9 cellular contexts compared by ENCODE assay signal in genomic region chr2:187553908-187554703, GRCh38. TPM values are rescaled to one million over a fixed set of nuclear protein-coding genes. Genes with fewer than 3 reads are reported as not detected.
A peak's percentile ranks its signal among the peaks of the same experiment; 100 is the strongest.
DNase-seq lines count a peak whose midpoint lies in the region; ATAC-seq, FAIRE-seq and TF ChIP-seq lines count a peak whose summit lies in the region.
"Had no signal": no experiment of that assay in that cellular context is flagged by ENCODE, and none has a peak within 500 bp of the region (broad histone marks: within the 10 kb centered on the region; RNA-seq: fewer than 3 reads in every experiment).

Gene TFPI (minus strand): TSS chr2:187554435. CDS start chr2:187503768, 50,667 bp downstream.

- CTCF ChIA-PET in OCI-LY7 (lab: Charles Lee; ENCODE audit: unreplicated experiment): no interaction called here

- DNase-seq in RCC 7860 (ENCODE audit: low spot score) (peak; percentile 51), epithelial cell of esophagus (ENCODE audit: low read depth) (peak; percentile 37), OCI-LY7 (ENCODE audit: low spot score) (no peak)
- DNase-seq in activated CD8-positive, alpha-beta memory T cell treated with anti-CD3 and anti-CD28 coated beads, Interleukin-2, amount 50 U/mL, for 48 hours: no peak

- H3K27me3 ChIP-seq in muscle layer of colon (ENCODE audit: control insufficient read depth in 1 of 2, insufficient read depth in 2 of 2, low read length in 2 of 2): no peaks in the 10 kb centered on the region

- no peaks in the 10 kb centered on the region for H4K20me1 ChIP-seq in OCI-LY7 (ENCODE audit: insufficient read depth, low read length)

- FAIRE-seq in RCC 7860 (lab: Jason Lieb, UNC): peak; percentile 88

- peak within 1 kb of the TSS; percentile 25 for H3K9ac ChIP-seq in ES-I3 (ENCODE audit: low read depth, low read length)
- peak within 1 kb of the TSS; percentile 55 for H3K9ac ChIP-seq in muscle layer of colon (ENCODE audit: low read length)
- H3K9ac ChIP-seq: KMS-11 had no signal

- H3K36me3 ChIP-seq in ES-I3 (ENCODE audit: insufficient read depth, low read length) (no peaks in the 10 kb centered on the region), muscle layer of colon (ENCODE audit: insufficient read depth, low read length) (no peaks in the 10 kb centered on the region), OCI-LY7 (ENCODE audit: insufficient read depth, low read length) (no peaks in the 10 kb centered on the region)

- H3K4me1 ChIP-seq in ES-I3 (ENCODE audit: insufficient read depth, low read length): peaks cover 7% of the 10 kb centered on the region
- H3K4me1 ChIP-seq in muscle layer of colon (ENCODE audit: insufficient read depth, low read length): no peaks in the 10 kb centered on the region
- H3K4me1 ChIP-seq in OCI-LY7 (ENCODE audit: insufficient read depth, low read length, poor library complexity, severe bottlenecking): no peaks in the 10 kb centered on the region

- BruUV-seq in OCI-LY7 (replicated peaks; lab: Mats Ljungman, UMichigan): no TSS peak

- TF ChIP-seq CTCF in epithelial cell of esophagus (IDR thresholded peaks at IDR 0.05; ENCODE audit: insufficient read depth, low read depth, low read length, missing control alignments) (no peak), OCI-LY7 (conservative IDR thresholded peaks at IDR 0.05; ENCODE audit: low read length) (no peak)

- POLR2A ChIA-PET in OCI-LY7 (lab: Charles Lee): no interaction called here

- H3K79me2 ChIP-seq in OCI-LY7 (ENCODE audit: insufficient read depth, low read depth, low read length): no peaks in the 10 kb centered on the region

- H3K27ac ChIP-seq in muscle layer of colon (ENCODE audit: low read depth, low read length): no peak within 1 kb of the TSS
- H3K27ac ChIP-seq in OCI-LY7 (ENCODE audit: low read depth, low read length, poor library complexity, severe bottlenecking): no peak within 1 kb of the TSS
- H3K27ac ChIP-seq: KMS-11 had no signal

- H3K4me2 ChIP-seq in OCI-LY7 (ENCODE audit: low read length): no peak within 1 kb of the TSS
- H3K4me2 ChIP-seq: KMS-11 had no signal

- H3K9me3 ChIP-seq in ES-I3 (ENCODE audit: control insufficient read depth, insufficient read depth, low read length) (peaks cover 6% of the 10 kb centered on the region; the same call in 1 of the 2 replicates), muscle layer of colon (ENCODE audit: low read length) (no peaks in the 10 kb centered on the region), OCI-LY7 (ENCODE audit: low read length) (no peaks in the 10 kb centered on the region)

- H3K9me2 ChIP-seq in OCI-LY7 (ENCODE audit: insufficient read depth, low read length): no peaks in the 10 kb centered on the region

- ATAC-seq in HG03175 (IDR thresholded peaks at IDR 0.05; ENCODE audit: unreplicated experiment) (no peak), GM21515 (IDR thresholded peaks at IDR 0.05; ENCODE audit: unreplicated experiment) (no peak)

- H3K4me3 ChIP-seq in epithelial cell of esophagus (ENCODE audit: low read length) (no peak within 1 kb of the TSS), muscle layer of colon (ENCODE audit: low read depth in 1 of 2, low read length in 2 of 2) (peak within 1 kb of the TSS; percentile 13 to 58), OCI-LY7 (ENCODE audit: low read depth, low read length, poor library complexity, severe bottlenecking) (no peak within 1 kb of the TSS)

- H2AFZ ChIP-seq in OCI-LY7 (ENCODE audit: low read length): no peak within 1 kb of the TSS; the same call in 1 of the 2 replicates

- intact Hi-C loops in OCI-LY7 (cut with micrococcal nuclease; ENCODE audit: unreplicated experiment): no loop called here

RNA-seq across cellular contexts. Expression of gene TFPI, which starts in this region (rescaled TPM):
- not detected in 2 replicates for total RNA-seq in OCI-LY7 (2014; rRNA removed; shearing (Covaris generic))
- not detected in 2 replicates for total RNA-seq in OCI-LY7 (2022)

Comparison
In these comparisons a context has a peak if more than half of its experiments do, and no peak if none do; other contexts are left out.
1. DNase-seq: peak in RCC 7860 (single experiment) and epithelial cell of esophagus (single experiment); none in activated CD8-positive, alpha-beta memory T cell treated with anti-CD3 and anti-CD28 coated beads, Interleukin-2, amount 50 U/mL, for 48 hours (single experiment) and OCI-LY7 (single experiment).
2. H3K4me3 ChIP-seq: peak in muscle layer of colon (2 of 2); none in epithelial cell of esophagus (single experiment) and OCI-LY7 (single experiment).